Comparison of ENCODE assay signal across 14 cellular contexts in the genomic region with DNA sequence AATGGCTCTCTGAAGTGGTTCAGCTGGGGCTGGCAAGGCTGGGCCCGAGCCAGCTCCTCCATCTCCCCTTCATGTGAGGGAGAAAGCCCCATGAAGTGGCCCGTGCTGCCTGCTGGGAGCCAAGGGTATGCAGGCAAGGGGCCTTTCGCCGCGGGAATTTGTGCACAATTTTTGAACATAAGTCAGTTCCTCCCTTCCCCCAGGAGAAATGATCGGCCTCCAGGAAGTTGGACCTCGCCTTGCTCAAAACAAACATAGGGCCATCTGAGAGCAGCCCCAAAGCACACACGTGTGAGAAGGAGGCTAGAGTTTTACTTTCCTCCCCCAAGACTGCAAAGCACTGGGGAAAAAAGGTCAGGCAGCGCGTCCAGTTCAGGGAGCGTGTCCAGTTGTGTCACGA.
DNase-seq lines count a peak whose midpoint lies in the region; ATAC-seq, FAIRE-seq and TF ChIP-seq lines count a peak whose summit lies in the region.
"Had no signal": no experiment of that assay in that cellular context is flagged by ENCODE, and none has a peak within 500 bp of the region (broad histone marks: within the 10 kb centered on the region; RNA-seq: fewer than 3 reads in every experiment).

No MANE protein-coding gene starts in this region.

- H4K91ac ChIP-seq in H1 (replicated peaks; ENCODE audit: insufficient read length, low read length), result no peak overlapping the region

- 0 out of 2 replicates have a peak overlapping the region, but pooled peaks have one; percentile 3 for H4K8ac ChIP-seq in H1 (ENCODE audit: extremely low read depth, insufficient read depth, low read length)

- no peaks in the 10 kb centered on the region for H3K79me2 ChIP-seq in H1 (ENCODE audit: control insufficient read depth in 1 of 2, insufficient read depth in 2 of 2, low read length in 2 of 2)

- no peak overlapping the region for H3K14ac ChIP-seq in H1 (ENCODE audit: insufficient read length)

- no peak overlapping the region for H2BK120ac ChIP-seq in H1 (replicated peaks; ENCODE audit: low read depth, low read length)

- H3K4me3 ChIP-seq in H1 (ENCODE audit: extremely low read depth in 1 of 4, insufficient read depth in 2 of 4, low read depth in 3 of 4, low read length in 4 of 4), result no peak overlapping the region
- H3K4me3 ChIP-seq in upper lobe of left lung, result no peak overlapping the region
- no peak overlapping the region for H3K4me3 ChIP-seq in gastroesophageal sphincter
- H3K4me3 ChIP-seq: sigmoid colon had no signal

- no peak overlapping the region for H2BK20ac ChIP-seq in H1 (ENCODE audit: low read length)

- TF ChIP-seq EP300 in H1 (IDR thresholded peaks at IDR 0.05; ENCODE audit: borderline replicate concordance in 1 of 2, low read depth in 2 of 2, low read length in 2 of 2), result no peak
- no peak for TF ChIP-seq EP300 in upper lobe of left lung (IDR thresholded peaks at IDR 0.05)
- no peak for TF ChIP-seq EP300 in gastroesophageal sphincter (IDR thresholded peaks at IDR 0.05)

- TF ChIP-seq POLR2A in H1 (IDR thresholded peaks at IDR 0.05; ENCODE audit: control extremely low read depth in 1 of 2, low read depth in 2 of 2, low read length in 2 of 2) (no peak), upper lobe of left lung (IDR thresholded peaks at IDR 0.05) (no peak), gastroesophageal sphincter (IDR thresholded peaks at IDR 0.05) (no peak)

- H3K79me1 ChIP-seq in H1 (ENCODE audit: low read depth, low read length), result no peaks in the 10 kb centered on the region; the same call in 1 of the 2 replicates

- H2AK5ac ChIP-seq in H1 (ENCODE audit: low read depth, low read length), result no peak overlapping the region

- no peak overlapping the region for H2BK15ac ChIP-seq in H1 (ENCODE audit: low read length)

- no peak for FAIRE-seq in H1 (lab: Jason Lieb, UNC)

- H3K27me3 Mint-ChIP-seq in nephron (ENCODE audit: low read depth), result peaks cover 67% of the 10 kb centered on the region
- H3K27me3 Mint-ChIP-seq in stimulated activated naive B cell treated with anti-CD40 and anti-IgM and Interleukin-4, amounts not matched to agents 10 μg/mL and 1 μg/mL and 100 μg/mL, for 72 hours, result no peaks in the 10 kb centered on the region

- H3K4me3 Mint-ChIP-seq in nephron, result no peak overlapping the region
- no peak overlapping the region for H3K4me3 Mint-ChIP-seq in stimulated activated naive B cell treated with anti-CD40 and anti-IgM and Interleukin-4, amounts not matched to agents 10 μg/mL and 1 μg/mL and 100 μg/mL, for 72 hours
- H3K4me3 Mint-ChIP-seq: T-helper 2 cell treated with Interferon-gamma antibody and Interleukin-4, amounts not matched to agents 5 μg/mL and 100 μg/mL, for 36 hours had no signal

- ATAC-seq in upper lobe of left lung (ENCODE audit: low FRiP score in 2 of 2) (peak; percentile 11 to 79), gastroesophageal sphincter (no peak)
- no peak for ATAC-seq in stimulated activated naive B cell treated with anti-CD40 and anti-IgM and Interleukin-4, amounts not matched to agents 10 μg/mL and 1 μg/mL and 100 μg/mL, for 72 hours (replicated peaks)

- no peak overlapping the region for H4K5ac ChIP-seq in H1 (ENCODE audit: insufficient read length, low read depth, low read length)

- 93% methylated on average over 10 of the region's 12 CpGs; no CpG with 5 or more reads in 1 of the 2 experiments for WGBS in H1 (ENCODE audit: extremely low coverage in 1 of 2, insufficient coverage in 1 of 2, insufficient read length in 1 of 2, insufficient replicate concordance in 2 of 2, low coverage in 1 of 2, low lambda C conversion rate in 2 of 2, missing lambda C conversion rate in 1 of 2), 2 experiments
- 43 to 46% methylated on average over 7 to 12 of the region's 12 CpGs for WGBS in upper lobe of left lung, 2 donors
- no CpG with 5 or more reads among the region's 12 CpGs for WGBS in gastroesophageal sphincter (ENCODE audit: low coverage in 1 of 2), 2 donors

- H3K23me2 ChIP-seq in H1 (ENCODE audit: low read depth, low read length), result no peaks in the 10 kb centered on the region

- peaks cover 0 to 2% of the 10 kb centered on the region in 2 experiments for H4K20me1 ChIP-seq in H1 (replicated peaks in 1 of 2; ENCODE audit: control insufficient read depth in 1 of 2, insufficient read depth in 2 of 2, low read length in 2 of 2)

- no peaks in the 10 kb centered on the region for H3K36me3 ChIP-seq in H1 (ENCODE audit: control insufficient read depth in 2 of 4, insufficient read depth in 4 of 4, low read length in 3 of 4)
- H3K36me3 ChIP-seq in upper lobe of left lung, result no peaks in the 10 kb centered on the region
- no peaks in the 10 kb centered on the region for H3K36me3 ChIP-seq in gastroesophageal sphincter
- H3K36me3 ChIP-seq: sigmoid colon had no signal

- H3K9me3 ChIP-seq in H1 (ENCODE audit: insufficient read depth in 2 of 2, low read depth in 1 of 2, low read length in 1 of 2), result no peaks in the 10 kb centered on the region
- no peaks in the 10 kb centered on the region for H3K9me3 ChIP-seq in upper lobe of left lung
- no peaks in the 10 kb centered on the region for H3K9me3 ChIP-seq in gastroesophageal sphincter
- H3K9me3 ChIP-seq: sigmoid colon had no signal

- no peak overlapping the region for H3K9ac ChIP-seq in H1 (replicated peaks in 1 of 4; ENCODE audit: extremely low read depth in 1 of 4, low read depth in 3 of 4, low read length in 3 of 4)

- H3K27ac ChIP-seq in H1 (ENCODE audit: low read depth, low read length) (no peak overlapping the region), upper lobe of left lung (peak overlapping the region; percentile 57 to 83 (median 77)), gastroesophageal sphincter (no peak overlapping the region)
- H3K27ac ChIP-seq: sigmoid colon had no signal

- H3K23ac ChIP-seq in H1 (ENCODE audit: insufficient read length), result no peak overlapping the region

- POLR2A ChIA-PET in H1 (lab: Charles Lee; ENCODE audit: partially characterized antibody), result no interaction called here

- no peak overlapping the region for H3K18ac ChIP-seq in H1 (ENCODE audit: extremely low read depth, low read length)

- H3K4me2 ChIP-seq in H1 (ENCODE audit: insufficient read depth in 1 of 2, low read depth in 2 of 2, low read length in 2 of 2), result no peak overlapping the region

- H3K27me3 ChIP-seq in H1 (replicated peaks in 1 of 4; ENCODE audit: control insufficient read depth in 3 of 4, extremely low read depth in 1 of 4, insufficient read depth in 3 of 4, low read length in 3 of 4), result no peaks in the 10 kb centered on the region
- H3K27me3 ChIP-seq in upper lobe of left lung, result no peaks in the 10 kb centered on the region
- H3K27me3 ChIP-seq in gastroesophageal sphincter, result peaks cover 51% of the 10 kb centered on the region

- H2BK12ac ChIP-seq in H1 (ENCODE audit: low read depth, low read length), result no peak overlapping the region

- no peak for TF ChIP-seq RAD21 in H1 (IDR thresholded peaks at IDR 0.05 in 1 of 2, conservative IDR thresholded peaks at IDR 0.05 in 1 of 2; ENCODE audit: low read depth in 2 of 2, low read length in 2 of 2)

- no peak overlapping the region for H3K4ac ChIP-seq in H1 (replicated peaks; ENCODE audit: insufficient read length, low read depth, low read length)

- peak overlapping the region in 2 of 3 experiments; percentile 19 to 25 for H3K27ac Mint-ChIP-seq in nephron
- H3K27ac Mint-ChIP-seq in stimulated activated naive B cell treated with anti-CD40 and anti-IgM and Interleukin-4, amounts not matched to agents 10 μg/mL and 1 μg/mL and 100 μg/mL, for 72 hours, result no peak overlapping the region
- H3K27ac Mint-ChIP-seq: T-helper 2 cell treated with Interferon-gamma antibody and Interleukin-4, amounts not matched to agents 5 μg/mL and 100 μg/mL, for 36 hours had no signal

- no peaks in the 10 kb centered on the region for H3K9me3 Mint-ChIP-seq in nephron
- H3K9me3 Mint-ChIP-seq in stimulated activated naive B cell treated with anti-CD40 and anti-IgM and Interleukin-4, amounts not matched to agents 10 μg/mL and 1 μg/mL and 100 μg/mL, for 72 hours, result no peaks in the 10 kb centered on the region
- H3K9me3 Mint-ChIP-seq: T-helper 2 cell treated with Interferon-gamma antibody and Interleukin-4, amounts not matched to agents 5 μg/mL and 100 μg/mL, for 36 hours had no signal

- H3K4me1 Mint-ChIP-seq in nephron, result peaks cover 30% of the 10 kb centered on the region
- peaks cover 0 to 4% of the 10 kb centered on the region in 2 donors for H3K4me1 Mint-ChIP-seq in stimulated activated naive B cell treated with anti-CD40 and anti-IgM and Interleukin-4, amounts not matched to agents 10 μg/mL and 1 μg/mL and 100 μg/mL, for 72 hours

- DNase-seq in HuH-7.5 (ENCODE audit: low spot score) (peak; percentile 57), H1 (ENCODE audit: low read depth in 1 of 2, low spot score in 2 of 2) (no peak), upper lobe of left lung (peak; percentile 45 to 69), NCI-H2107 treated with DMSO at 0.1 percent for 48 hours (lab: John Stamatoyannopoulos, UW; ENCODE audit: unreplicated experiment) (no peak)
- no peak for DNase-seq in stimulated activated naive B cell treated with anti-CD40 and anti-IgM and Interleukin-4, amounts not matched to agents 10 μg/mL and 1 μg/mL and 100 μg/mL, for 72 hours
- DNase-seq: activated effector memory CD4-positive, alpha-beta T cell treated with anti-CD3 and anti-CD28 coated beads, Interleukin-2, amount 50 U/mL, for 16 hours; foreskin fibroblast; NCI-H146; NCI-H2227 treated with DMSO at 0.1 percent for 48 hours; sigmoid colon; stimulated activated CD4-positive, alpha-beta T cell treated with anti-CD3 and anti-CD28 coated beads, Interleukin-1b, Interleukin-23, amount 100 ng/mL, for 48 hours had no signal

- H2AFZ ChIP-seq in H1 (ENCODE audit: low read length), result no peak overlapping the region

- H3K56ac ChIP-seq in H1 (replicated peaks; ENCODE audit: insufficient read length, low read depth, low read length), result no peak overlapping the region

- CTCF ChIA-PET in H1 (lab: Charles Lee; ENCODE audit: partially characterized antibody), result interaction anchor here (1.8 kb wide), 1 partner anchor 9 kb away, joined by 4 read pairs; no protein-coding TSS in a partner anchor

- H3K36me3 Mint-ChIP-seq in nephron (ENCODE audit: low read depth), result no peaks in the 10 kb centered on the region
- no peaks in the 10 kb centered on the region for H3K36me3 Mint-ChIP-seq in stimulated activated naive B cell treated with anti-CD40 and anti-IgM and Interleukin-4, amounts not matched to agents 10 μg/mL and 1 μg/mL and 100 μg/mL, for 72 hours

- H2BK5ac ChIP-seq in H1 (ENCODE audit: low read depth, low read length), result no peak overlapping the region

- no peak for TF ChIP-seq CTCF in H1 (IDR thresholded peaks at IDR 0.05; ENCODE audit: control extremely low read depth in 1 of 3, insufficient read depth in 1 of 3, low read depth in 1 of 3, low read length in 3 of 3)
- no peak for TF ChIP-seq CTCF in nephron (IDR thresholded peaks at IDR 0.05; ENCODE audit: unreplicated experiment in 3 of 3)
- TF ChIP-seq CTCF in upper lobe of left lung (IDR thresholded peaks at IDR 0.05), result no peak
- no peak for TF ChIP-seq CTCF in gastroesophageal sphincter (IDR thresholded peaks at IDR 0.05)

- H3K4me1 ChIP-seq in H1 (replicated peaks in 1 of 4; ENCODE audit: control insufficient read depth in 3 of 4, insufficient read depth in 4 of 4, low read length in 3 of 4), result peaks cover 0 to 5% (median 3%) of the 10 kb centered on the region in 4 experiments; a peak in 4 of 7 replicates
- H3K4me1 ChIP-seq in upper lobe of left lung, result peaks cover 0 to 45% (median 26%) of the 10 kb centered on the region in 4 donors
- peaks cover 0 to 13% (median 0%) of the 10 kb centered on the region in 3 donors for H3K4me1 ChIP-seq in gastroesophageal sphincter
- H3K4me1 ChIP-seq: sigmoid colon had no signal

Comparison
In these comparisons a context has a peak if more than half of its experiments do, and no peak if none do; other contexts are left out.
1. DNase-seq: peak in HuH-7.5 (single experiment) and upper lobe of left lung (2 of 2); none in H1 (0 of 2), NCI-H2107 treated with DMSO at 0.1 percent for 48 hours (single experiment) and stimulated activated naive B cell treated with anti-CD40 and anti-IgM and Interleukin-4, amounts not matched to agents 10 μg/mL and 1 μg/mL and 100 μg/mL, for 72 hours (single experiment).
2. H3K27ac ChIP-seq: peak in upper lobe of left lung (4 of 4); none in H1 (single experiment) and gastroesophageal sphincter (0 of 4).
3. ATAC-seq: peak in upper lobe of left lung (2 of 2); none in gastroesophageal sphincter (single experiment) and stimulated activated naive B cell treated with anti-CD40 and anti-IgM and Interleukin-4, amounts not matched to agents 10 μg/mL and 1 μg/mL and 100 μg/mL, for 72 hours (0 of 2).